ENCODE assay signal across 19 cellular contexts in the genomic region with DNA sequence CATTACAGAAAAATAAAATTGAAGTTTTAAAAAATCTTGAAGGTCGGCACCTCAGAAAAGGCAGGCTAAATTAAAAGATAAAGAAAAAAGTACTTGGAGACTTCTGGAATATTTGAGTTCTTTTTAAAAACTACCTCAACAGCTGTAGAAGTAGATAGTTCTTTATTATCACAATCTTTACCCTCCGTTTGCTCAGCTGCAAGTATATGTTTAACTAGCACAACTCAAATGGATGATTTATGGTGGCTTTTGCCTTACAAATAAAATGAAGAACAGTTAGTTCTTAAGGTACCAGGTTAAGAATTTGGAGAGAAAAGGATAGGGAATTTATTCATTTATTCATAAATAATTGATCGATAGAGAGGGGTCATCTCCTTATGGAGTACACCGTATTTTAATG.
"Had no signal": no experiment of that assay in that cellular context is flagged by ENCODE, and none has a peak within 500 bp of the region (broad histone marks: within the 10 kb centered on the region; RNA-seq: fewer than 3 reads in every experiment).

No MANE protein-coding gene starts in this region.

- H3K27ac ChIP-seq: body of pancreas, cardiac muscle cell, WERI-Rb-1 had no signal

- DNase-seq: activated CD4-positive, alpha-beta T cell treated with anti-CD3 and anti-CD28 coated beads, Interleukin-2, amount 10 ng/mL, durations not matched to agents 7 days and 5 days; activated CD4-positive, CD25-positive, alpha-beta regulatory T cell treated with anti-CD3 and anti-CD28 coated beads, Interleukin-2, amount 50 U/mL, for 72 hours; activated CD8-positive, alpha-beta T cell treated with anti-CD3 and anti-CD28 coated beads, Interleukin-2, amount 10 ng/mL, durations not matched to agents 7 days and 5 days; activated gamma-delta T cell; activated naive CD4-positive, alpha-beta T cell treated with anti-CD3 and anti-CD28 coated beads, Interleukin-2, amount 50 U/mL, for 16 hours; anterior cingulate cortex; body of pancreas; effector CD8-positive, alpha-beta T cell; foreskin melanocyte; hypothalamus; left ventricle myocardium superior; nucleus accumbens; uterus had no signal

- H3K4me3 Mint-ChIP-seq: activated CD4-positive, alpha-beta T cell treated with anti-CD3 and anti-CD28 coated beads, Interleukin-2, amount 10 ng/mL, durations not matched to agents 7 days and 5 days; activated CD8-positive, alpha-beta T cell treated with anti-CD3 and anti-CD28 coated beads, Interleukin-2, amount 10 ng/mL, durations not matched to agents 7 days and 5 days; activated naive CD8-positive, alpha-beta T cell treated with anti-CD3 and anti-CD28 coated beads, Interleukin-2, amount 50 U/mL, for 24 hours; activated T-helper 1 cell treated with anti-CD3 and anti-CD28 coated beads, Interleukin-12 subunit alpha, Interleukin-12 subunit beta, Interleukin-2, Interleukin-4 antibody, amounts not matched to agents 30 ng/mL and 10 ng/mL and 1 ng/mL, durations not matched to agents 14 hours and 24 hours and 36 hours; stimulated activated memory B cell treated with anti-CD40 and anti-IgM and Interleukin-4, amounts not matched to agents 10 μg/mL and 1 μg/mL and 100 μg/mL, for 72 hours had no signal

- H3K4me1 Mint-ChIP-seq: activated CD4-positive, alpha-beta T cell treated with anti-CD3 and anti-CD28 coated beads, Interleukin-2, amount 10 ng/mL, durations not matched to agents 7 days and 5 days; activated naive CD8-positive, alpha-beta T cell treated with anti-CD3 and anti-CD28 coated beads, Interleukin-2, amount 50 U/mL, for 24 hours; stimulated activated memory B cell treated with anti-CD40 and anti-IgM and Interleukin-4, amounts not matched to agents 10 μg/mL and 1 μg/mL and 100 μg/mL, for 72 hours had no signal

- H3K27ac Mint-ChIP-seq: activated CD4-positive, alpha-beta T cell treated with anti-CD3 and anti-CD28 coated beads, Interleukin-2, amount 10 ng/mL, durations not matched to agents 7 days and 5 days; activated CD8-positive, alpha-beta T cell treated with anti-CD3 and anti-CD28 coated beads, Interleukin-2, amount 10 ng/mL, durations not matched to agents 7 days and 5 days; activated naive CD8-positive, alpha-beta T cell treated with anti-CD3 and anti-CD28 coated beads, Interleukin-2, amount 50 U/mL, for 24 hours; activated T-helper 1 cell treated with anti-CD3 and anti-CD28 coated beads, Interleukin-12 subunit alpha, Interleukin-12 subunit beta, Interleukin-2, Interleukin-4 antibody, amounts not matched to agents 30 ng/mL and 10 ng/mL and 1 ng/mL, durations not matched to agents 14 hours and 24 hours and 36 hours; stimulated activated memory B cell treated with anti-CD40 and anti-IgM and Interleukin-4, amounts not matched to agents 10 μg/mL and 1 μg/mL and 100 μg/mL, for 72 hours had no signal

- H3K27me3 Mint-ChIP-seq: activated CD4-positive, alpha-beta T cell treated with anti-CD3 and anti-CD28 coated beads, Interleukin-2, amount 10 ng/mL, durations not matched to agents 7 days and 5 days; activated naive CD8-positive, alpha-beta T cell treated with anti-CD3 and anti-CD28 coated beads, Interleukin-2, amount 50 U/mL, for 24 hours; stimulated activated memory B cell treated with anti-CD40 and anti-IgM and Interleukin-4, amounts not matched to agents 10 μg/mL and 1 μg/mL and 100 μg/mL, for 72 hours had no signal

- ATAC-seq: activated CD8-positive, alpha-beta T cell treated with anti-CD3 and anti-CD28 coated beads, Interleukin-2, amount 10 ng/mL, durations not matched to agents 7 days and 5 days; activated naive CD8-positive, alpha-beta T cell treated with anti-CD3 and anti-CD28 coated beads, Interleukin-2, amount 50 U/mL, for 24 hours; body of pancreas; left ventricle myocardium superior; sciatic nerve; stimulated activated memory B cell treated with anti-CD40 and anti-IgM and Interleukin-4, amounts not matched to agents 10 μg/mL and 1 μg/mL and 100 μg/mL, for 72 hours had no signal
